ENCODE assay signal across 15 cellular contexts in the genomic region with DNA sequence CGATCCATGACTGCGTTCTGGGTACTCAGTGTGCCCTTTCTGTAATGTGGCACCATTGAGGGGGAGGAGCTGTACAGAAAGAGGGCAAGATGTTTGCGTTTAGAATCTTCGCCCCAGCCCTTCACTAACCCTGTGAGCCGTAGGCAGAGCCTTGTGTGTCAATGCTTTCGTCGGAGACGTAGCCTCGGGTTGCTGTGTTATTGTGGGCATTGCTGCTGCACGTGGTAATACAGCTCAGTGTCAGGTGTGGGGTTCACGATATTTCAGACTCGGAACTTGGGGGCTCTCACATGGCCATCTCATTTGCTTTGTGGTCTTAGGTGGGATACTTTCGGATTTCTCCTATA. TPM values are rescaled to one million over a fixed set of nuclear protein-coding genes. Genes with fewer than 3 reads are reported as not detected.
DNase-seq lines count a peak whose midpoint lies in the region; ATAC-seq and TF ChIP-seq lines count a peak whose summit lies in the region.
"Had no signal": no experiment of that assay in that cellular context is flagged by ENCODE, and none has a peak within 500 bp of the region (broad histone marks: within the 10 kb centered on the region; RNA-seq: fewer than 3 reads in every experiment).

No MANE protein-coding gene starts in this region.

- peak overlapping the region in 1 of 2 donors; percentile 35 for H3K9ac ChIP-seq in colonic mucosa (ENCODE audit: low read depth in 2 of 2, low read length in 2 of 2)
- no peak overlapping the region for H3K9ac ChIP-seq in skeletal muscle satellite cell (ENCODE audit: low read depth, low read length)

- no peaks in the 10 kb centered on the region for H3K9me3 Mint-ChIP-seq in T-helper 1 cell treated with Interleukin-12 subunit alpha and Interleukin-12 subunit beta and Interleukin-4 antibody, amounts not matched to agents 30 μg/mL and 1 μg/mL, for 36 hours
- no peaks in the 10 kb centered on the region for H3K9me3 Mint-ChIP-seq in IgD-negative memory B cell

- no peaks in the 10 kb centered on the region for H3K27me3 Mint-ChIP-seq in T-helper 1 cell treated with Interleukin-12 subunit alpha and Interleukin-12 subunit beta and Interleukin-4 antibody, amounts not matched to agents 30 μg/mL and 1 μg/mL, for 36 hours (ENCODE audit: low read depth)
- no peaks in the 10 kb centered on the region for H3K27me3 Mint-ChIP-seq in IgD-negative memory B cell

- peaks cover 68% of the 10 kb centered on the region for H3K36me3 Mint-ChIP-seq in T-helper 1 cell treated with Interleukin-12 subunit alpha and Interleukin-12 subunit beta and Interleukin-4 antibody, amounts not matched to agents 30 μg/mL and 1 μg/mL, for 36 hours (ENCODE audit: low read depth)
- peaks cover 17% of the 10 kb centered on the region for H3K36me3 Mint-ChIP-seq in IgD-negative memory B cell

- H3K27me3 ChIP-seq in colonic mucosa (no peaks in the 10 kb centered on the region), skeletal muscle satellite cell (ENCODE audit: control insufficient read depth, insufficient read depth, low read length) (no peaks in the 10 kb centered on the region)

- H3K27ac Mint-ChIP-seq in T-helper 1 cell treated with Interleukin-12 subunit alpha and Interleukin-12 subunit beta and Interleukin-4 antibody, amounts not matched to agents 30 μg/mL and 1 μg/mL, for 36 hours, result no peak overlapping the region
- H3K27ac Mint-ChIP-seq in IgD-negative memory B cell, result peak overlapping the region in 2 of 3 donors; percentile 59 to 94

- H3K36me3 ChIP-seq in colonic mucosa (peaks cover 21% of the 10 kb centered on the region), skeletal muscle satellite cell (ENCODE audit: insufficient read depth, low read length) (peaks cover 76% of the 10 kb centered on the region)

- DNase-seq in T-helper 1 cell, result no peak
- DNase-seq in colonic mucosa, result no peak
- DNase-seq in NCI-H146 (lab: John Stamatoyannopoulos, UW), result no peak
- DNase-seq in NK-92 treated with Interleukin-12 subunit alpha and Interleukin-12 subunit beta, amount 100 ng/mL, for 24 hours (lab: John Stamatoyannopoulos, UW), result no peak
- DNase-seq: dermis blood vessel endothelial cell; midbrain; NCI-H69; stimulated activated naive CD4-positive, alpha-beta T cell had no signal

- peaks cover 39% of the 10 kb centered on the region for H3K4me1 ChIP-seq in colonic mucosa
- H3K4me1 ChIP-seq in skeletal muscle satellite cell (ENCODE audit: control insufficient read depth, insufficient read depth, low read length), result peaks cover 59% of the 10 kb centered on the region

- H3K27ac ChIP-seq in colonic mucosa, result peak overlapping the region; percentile 56

- H3K4me1 Mint-ChIP-seq in T-helper 1 cell treated with Interleukin-12 subunit alpha and Interleukin-12 subunit beta and Interleukin-4 antibody, amounts not matched to agents 30 μg/mL and 1 μg/mL, for 36 hours (ENCODE audit: low read depth), result peaks cover 65% of the 10 kb centered on the region
- peaks cover 54 to 63% (median 62%) of the 10 kb centered on the region in 3 donors for H3K4me1 Mint-ChIP-seq in IgD-negative memory B cell

- H3K4me2 ChIP-seq in skeletal muscle satellite cell (ENCODE audit: low read length), result peak overlapping the region; percentile 16

- no peak for ATAC-seq in HG03342 (IDR thresholded peaks at IDR 0.05; ENCODE audit: unreplicated experiment)

- peak overlapping the region; percentile 65 for H3K4me3 Mint-ChIP-seq in T-helper 1 cell treated with Interleukin-12 subunit alpha and Interleukin-12 subunit beta and Interleukin-4 antibody, amounts not matched to agents 30 μg/mL and 1 μg/mL, for 36 hours
- peak overlapping the region in 2 of 4 donors; percentile 12 to 24 for H3K4me3 Mint-ChIP-seq in IgD-negative memory B cell

- no peaks in the 10 kb centered on the region for H3K9me3 ChIP-seq in colonic mucosa
- no peaks in the 10 kb centered on the region for H3K9me3 ChIP-seq in skeletal muscle satellite cell (replicated peaks; ENCODE audit: low read length)

- TF ChIP-seq CTCF in colonic mucosa (IDR thresholded peaks at IDR 0.05), result no peak

- H3K4me3 ChIP-seq in colonic mucosa, result peak overlapping the region; percentile 16
- H3K4me3 ChIP-seq in skeletal muscle satellite cell (ENCODE audit: low read length), result no peak overlapping the region

- intact Hi-C loops in colonic mucosa (cut with DNase I), result no loop called here

RNA-seq across cellular contexts. Expression of gene RPS9, which starts 6.1 kb away (rescaled TPM):
- 1,165 TPM for polyA plus RNA-seq in IgD-negative memory B cell
- 1,000 to 10,000 TPM; 1,149 to 1,300 TPM for total RNA-seq in colonic mucosa
- total RNA-seq in skeletal muscle satellite cell (2012; rRNA removed), result 1,398 and 1,979 TPM in 2 replicates

RNA-seq across cellular contexts. Expression of gene TSEN34, which starts 15.7 kb away (rescaled TPM):
- polyA plus RNA-seq in IgD-negative memory B cell, result 33.2 TPM
- total RNA-seq in colonic mucosa, result 10 to 100 TPM; 47.9 to 52.7 TPM
- 83.1 and 83.4 TPM in 2 replicates for total RNA-seq in skeletal muscle satellite cell (2012; rRNA removed)

RNA-seq across cellular contexts. Expression of gene LILRB3, which starts 16.0 kb away (rescaled TPM):
- polyA plus RNA-seq in IgD-negative memory B cell, result 0.16 TPM
- total RNA-seq in colonic mucosa, result 1 to 10 TPM in 1 of 2 donors, under 1 TPM in 1; 0.44 to 4.1 TPM
- total RNA-seq in skeletal muscle satellite cell (2012; rRNA removed), result under 0.01 and 0.25 TPM in 2 replicates
- total RNA-seq: A172, dermis blood vessel endothelial cell, glomerular endothelial cell, H7 had no signal

RNA-seq across cellular contexts. Expression of gene MBOAT7, which starts 17.4 kb away (rescaled TPM):
- 16.1 TPM for polyA plus RNA-seq in IgD-negative memory B cell
- total RNA-seq in colonic mucosa, result 100 to 1,000 TPM; 122 to 142 TPM
- total RNA-seq in skeletal muscle satellite cell (2012; rRNA removed), result 17.2 and 26.6 TPM in 2 replicates

RNA-seq across cellular contexts. Expression of gene TMC4, which starts 33.8 kb away (rescaled TPM):
- not detected for polyA plus RNA-seq in IgD-negative memory B cell
- total RNA-seq in colonic mucosa, result 100 to 1,000 TPM in 1 of 2 donors, 10 to 100 TPM in 1; 80.9 to 165 TPM
- 1.5 TPM in 1 of 2 replicates, not detected in the other for total RNA-seq in skeletal muscle satellite cell (2012; rRNA removed)
- total RNA-seq: A172, glomerular endothelial cell had no signal
